In the genomic region with DNA sequence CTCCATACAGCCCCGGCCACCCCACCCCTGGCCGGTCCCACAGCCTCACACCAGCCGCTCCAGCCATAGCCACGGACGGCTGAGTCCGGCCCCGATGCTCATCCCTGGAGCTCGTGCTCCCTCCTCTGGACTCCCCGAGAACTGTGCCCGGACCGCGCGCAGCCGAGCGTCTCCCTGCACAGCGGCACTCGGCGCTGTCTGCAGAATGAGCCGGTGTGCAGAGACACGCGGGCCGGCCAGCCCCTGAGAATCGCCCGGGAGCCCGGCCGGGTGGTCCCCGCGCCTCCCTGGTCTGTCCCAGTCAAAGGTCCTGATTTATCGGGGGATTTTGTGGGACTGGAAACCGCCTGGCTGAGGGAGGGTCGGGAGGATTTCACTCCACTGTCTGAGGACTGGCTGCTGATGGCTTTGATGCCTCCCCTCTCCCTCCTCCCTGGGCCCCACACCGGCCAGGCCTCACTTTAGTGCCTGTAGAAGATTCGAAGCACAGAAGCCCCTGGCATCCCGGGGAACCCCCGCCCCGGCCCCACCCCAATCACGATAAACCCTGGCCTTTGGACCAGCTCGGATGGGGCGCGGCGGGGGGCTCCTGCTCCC, we compare ENCODE assay signal across 8 cellular contexts.
A peak's percentile ranks its signal among the peaks of the same experiment; 100 is the strongest.
DNase-seq lines count a peak whose midpoint lies in the region; ATAC-seq and FAIRE-seq lines count a peak whose summit lies in the region.

No MANE protein-coding gene starts in this region.

- peaks cover 14 to 21% (median 14%) of the 10 kb centered on the region in 3 donors for H3K4me1 Mint-ChIP-seq in T-cell
- H3K4me1 Mint-ChIP-seq in activated naive CD8-positive, alpha-beta T cell treated with anti-CD3 and anti-CD28 coated beads, Interleukin-2, amount 50 U/mL, for 24 hours, result peaks cover 14% of the 10 kb centered on the region

- no peak overlapping the region for H3K27ac ChIP-seq in small intestine (ENCODE audit: low read depth in 1 of 2, low read length in 1 of 2)

- POLR2A ChIA-PET in T-cell (lab: Charles Lee), result no interaction called here

- H3K36me3 Mint-ChIP-seq in T-cell, result no peaks in the 10 kb centered on the region
- H3K36me3 Mint-ChIP-seq in activated naive CD8-positive, alpha-beta T cell treated with anti-CD3 and anti-CD28 coated beads, Interleukin-2, amount 50 U/mL, for 24 hours (ENCODE audit: low read depth), result no peaks in the 10 kb centered on the region

- H3K27me3 Mint-ChIP-seq in T-cell, result peaks cover 20 to 28% of the 10 kb centered on the region in 2 donors
- peaks cover 30% of the 10 kb centered on the region for H3K27me3 Mint-ChIP-seq in activated naive CD8-positive, alpha-beta T cell treated with anti-CD3 and anti-CD28 coated beads, Interleukin-2, amount 50 U/mL, for 24 hours

- H3K4me1 ChIP-seq in small intestine (ENCODE audit: control insufficient read depth in 2 of 2, insufficient read depth in 1 of 2, low read depth in 1 of 2, low read length in 1 of 2), result no peaks in the 10 kb centered on the region

- H3K4me3 Mint-ChIP-seq in T-cell, result peak overlapping the region; percentile 51 to 97 (median 77)
- peak overlapping the region; percentile 89 for H3K4me3 Mint-ChIP-seq in activated naive CD8-positive, alpha-beta T cell treated with anti-CD3 and anti-CD28 coated beads, Interleukin-2, amount 50 U/mL, for 24 hours

- no peak for FAIRE-seq in small intestine (lab: Jason Lieb, UNC)

- H3K9me3 Mint-ChIP-seq in T-cell, result no peaks in the 10 kb centered on the region
- H3K9me3 Mint-ChIP-seq in activated naive CD8-positive, alpha-beta T cell treated with anti-CD3 and anti-CD28 coated beads, Interleukin-2, amount 50 U/mL, for 24 hours, result no peaks in the 10 kb centered on the region

- DNase-seq in GM03348 (ENCODE audit: low spot score) (peak; percentile 89), KG1 (lab: John Stamatoyannopoulos, UW) (peak; percentile 41), T-cell (peak in 33 of 34 experiments; percentile 12 to 75 (median 47)), hippocampal formation (lab: John Stamatoyannopoulos, UW) (peak; percentile 9 to 47), small intestine (peak; percentile 32)
- DNase-seq in activated naive CD8-positive, alpha-beta T cell treated with anti-CD3 and anti-CD28 coated beads, Interleukin-2, amount 50 U/mL, for 24 hours, result peak; percentile 82

- no peaks in the 10 kb centered on the region for H3K36me3 ChIP-seq in small intestine (ENCODE audit: control insufficient read depth in 2 of 2, insufficient read depth in 2 of 2, low read length in 2 of 2)

- H3K27ac Mint-ChIP-seq in T-cell, result no peak overlapping the region
- peak overlapping the region; percentile 35 for H3K27ac Mint-ChIP-seq in activated naive CD8-positive, alpha-beta T cell treated with anti-CD3 and anti-CD28 coated beads, Interleukin-2, amount 50 U/mL, for 24 hours

- peak overlapping the region in 1 of 2 donors; percentile 31 for H3K4me3 ChIP-seq in small intestine (ENCODE audit: low read depth in 1 of 2, low read length in 2 of 2)

- CTCF ChIA-PET in T-cell (lab: Charles Lee), result no interaction called here

- 4 to 14% (median 13%) methylated on average over 35 to 41 of the region's 41 CpGs for whole genome bisulfite sequencing in small intestine, 3 donors

- H3K27me3 ChIP-seq in small intestine (ENCODE audit: control insufficient read depth in 2 of 2, insufficient read depth in 2 of 2, low read length in 2 of 2), result peaks cover 0 to 7% of the 10 kb centered on the region in 2 donors

- ATAC-seq in T-cell (replicated peaks in 1 of 4) (peak; percentile 84 to 90 (median 89)), HG02884 (IDR thresholded peaks at IDR 0.05; ENCODE audit: unreplicated experiment) (no peak), HG02885 (IDR thresholded peaks at IDR 0.05; ENCODE audit: poor library complexity, unreplicated experiment) (no peak)
- peak; percentile 89 for ATAC-seq in activated naive CD8-positive, alpha-beta T cell treated with anti-CD3 and anti-CD28 coated beads, Interleukin-2, amount 50 U/mL, for 24 hours

- H3K9me3 ChIP-seq in small intestine (ENCODE audit: control insufficient read depth, low read depth), result no peaks in the 10 kb centered on the region

Comparison
In these comparisons a context has a peak if more than half of its experiments do, and no peak if none do; other contexts are left out.
1. DNase-seq: peak in every context shown above with its lines; median percentile 89 in GM03348; 82 in activated naive CD8-positive, alpha-beta T cell treated with anti-CD3 and anti-CD28 coated beads, Interleukin-2, amount 50 U/mL, for 24 hours; 47 in T-cell; 41 in KG1; 32 in small intestine; 28 in hippocampal formation.
2. ATAC-seq: peak in T-cell (4 of 4) and activated naive CD8-positive, alpha-beta T cell treated with anti-CD3 and anti-CD28 coated beads, Interleukin-2, amount 50 U/mL, for 24 hours (single experiment); none in HG02884 (single experiment) and HG02885 (single experiment).